Comparison of ENCODE assay signal across 11 cellular contexts in genomic region chr6:125273965-125274364, GRCh38. TPM values are rescaled to one million over a fixed set of nuclear protein-coding genes. Genes with fewer than 3 reads are reported as not detected.
DNase-seq lines count a peak whose midpoint lies in the region; ATAC-seq and TF ChIP-seq lines count a peak whose summit lies in the region.
"Had no signal": no experiment of that assay in that cellular context is flagged by ENCODE, and none has a peak within 500 bp of the region (broad histone marks: within the 10 kb centered on the region; RNA-seq: fewer than 3 reads in every experiment).

No MANE protein-coding gene starts in this region.

- H3K4me3 ChIP-seq in cardiac fibroblast (replicated peaks in 1 of 2; ENCODE audit: low read depth in 2 of 2, low read length in 2 of 2) (no peak overlapping the region), mucosa of descending colon (no peak overlapping the region), thyroid gland (replicated peaks in 1 of 3) (no peak overlapping the region)

- ATAC-seq in mucosa of descending colon (peak; percentile 79), HG03565 (IDR thresholded peaks at IDR 0.05; ENCODE audit: unreplicated experiment) (no peak), HG02981 (IDR thresholded peaks at IDR 0.05; ENCODE audit: unreplicated experiment) (no peak)
- ATAC-seq: activated CD4-positive, CD25-positive, alpha-beta regulatory T cell treated with anti-CD3 and anti-CD28 coated beads, Interleukin-2, amount 50 U/mL, for 24 hours had no signal

- no peaks in the 10 kb centered on the region for H3K36me3 ChIP-seq in mucosa of descending colon (ENCODE audit: low read depth)
- H3K36me3 ChIP-seq in thyroid gland = peaks cover 0 to 17% of the 10 kb centered on the region in 2 donors

- TF ChIP-seq CTCF in cardiac fibroblast (IDR thresholded peaks at IDR 0.05; ENCODE audit: low read depth, low read length) (no peak), mucosa of descending colon (IDR thresholded peaks at IDR 0.05) (no peak), thyroid gland (IDR thresholded peaks at IDR 0.05) (no peak)

- H3K27me3 ChIP-seq in thyroid gland = no peaks in the 10 kb centered on the region

- peak; percentile 53 for DNase-seq in H4 (ENCODE audit: low spot score)
- DNase-seq in NCI-H2171 treated with DMSO at 0.1 percent for 48 hours (lab: John Stamatoyannopoulos, UW) = peak; percentile 85
- DNase-seq in cardiac fibroblast (ENCODE audit: low read depth in 2 of 2) = peak; percentile 26 to 90
- DNase-seq in mucosa of descending colon = peak in 2 of 3 donors; percentile 35 to 70
- no peak for DNase-seq in thyroid gland
- no peak for DNase-seq in hypothalamus (lab: John Stamatoyannopoulos, UW)
- DNase-seq: NCI-H2081 treated with DMSO at 0.1 percent for 48 hours, SHP77 treated with DMSO at 0.1 percent for 48 hours had no signal

- no peak overlapping the region for H3K27ac ChIP-seq in thyroid gland

- WGBS in thyroid gland, 2 donors = 87 to 99% methylated on average over 6 to 7 of the region's 7 CpGs

- H3K9me3 ChIP-seq in mucosa of descending colon = no peaks in the 10 kb centered on the region
- no peaks in the 10 kb centered on the region for H3K9me3 ChIP-seq in thyroid gland

- intact Hi-C loops in mucosa of descending colon (cut with DNase I, micrococcal nuclease) (no loop called here), thyroid gland (cut with DNase I) (no loop called here)

- no peak for TF ChIP-seq POLR2A in thyroid gland (IDR thresholded peaks at IDR 0.05)

- no peaks in the 10 kb centered on the region for H3K4me1 ChIP-seq in mucosa of descending colon (ENCODE audit: low read depth)
- H3K4me1 ChIP-seq in thyroid gland = no peaks in the 10 kb centered on the region

RNA-seq across cellular contexts. Expression of gene HDDC2, which starts 27.8 kb away (rescaled TPM):
- 80.3 and 86.1 TPM in 2 replicates for total RNA-seq in H4 (2014; rRNA removed; shearing (Covaris generic))
- total RNA-seq in mucosa of descending colon = 10 to 100 TPM; 39.9 to 64.2 (median 56.7) TPM
- 10 to 100 TPM; 58.9 to 89.5 (median 78.9) TPM for total RNA-seq in thyroid gland

Comparison
In these comparisons a context has a peak if more than half of its experiments do, and no peak if none do; other contexts are left out.
1. DNase-seq: peak in H4 (single experiment), NCI-H2171 treated with DMSO at 0.1 percent for 48 hours (single experiment), cardiac fibroblast (2 of 2) and mucosa of descending colon (2 of 3); none in thyroid gland (0 of 2) and hypothalamus (0 of 51).